ENCODE assay signal across 9 cellular contexts in the genomic region with DNA sequence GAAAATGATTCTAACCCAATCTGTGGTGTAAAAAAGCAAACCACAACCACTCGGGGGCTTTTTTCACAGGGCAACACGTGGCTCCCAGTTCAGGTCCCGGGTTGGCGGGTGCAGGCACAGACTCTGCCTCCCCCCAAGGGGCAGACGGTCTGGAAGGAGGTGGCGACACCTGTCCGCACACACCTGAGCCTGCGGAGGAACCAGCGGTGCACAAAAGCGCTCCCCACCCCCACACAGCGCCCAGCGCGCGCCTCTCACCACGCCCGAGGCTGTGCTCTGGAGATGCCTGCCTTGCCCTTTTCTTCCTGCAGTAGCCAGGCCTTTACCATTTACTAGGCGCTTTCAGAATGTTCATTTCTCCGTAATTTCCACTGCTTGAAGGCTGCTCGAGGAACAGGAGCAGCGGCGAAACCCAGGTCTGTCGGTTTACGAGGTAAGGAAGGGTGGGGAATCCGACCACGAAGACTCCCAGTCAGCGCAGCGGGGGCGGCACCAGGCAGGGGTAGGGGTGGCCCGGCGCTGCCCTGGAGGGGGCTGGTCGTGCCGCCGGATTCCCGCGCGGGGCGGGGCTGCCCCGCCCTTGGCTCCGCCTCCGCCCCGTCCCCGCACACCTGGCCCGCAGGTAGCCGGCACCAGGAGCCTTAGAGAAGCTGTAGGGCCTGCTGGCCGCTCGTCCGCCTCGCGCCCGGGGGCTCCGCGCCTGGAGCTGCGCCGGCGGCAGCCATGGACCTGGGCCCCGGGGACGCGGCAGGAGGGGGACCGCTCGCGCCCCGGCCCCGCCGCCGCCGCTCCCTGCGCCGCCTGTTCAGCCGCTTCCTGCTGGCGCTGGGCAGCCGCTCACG. TPM values are rescaled to one million over a fixed set of nuclear protein-coding genes. Genes with fewer than 3 reads are reported as not detected.
DNase-seq lines count a peak whose midpoint lies in the region; ATAC-seq and TF ChIP-seq lines count a peak whose summit lies in the region.
"Had no signal": no experiment of that assay in that cellular context is flagged by ENCODE, and none has a peak within 500 bp of the region (broad histone marks: within the 10 kb centered on the region; RNA-seq: fewer than 3 reads in every experiment).

A gene with protein sequence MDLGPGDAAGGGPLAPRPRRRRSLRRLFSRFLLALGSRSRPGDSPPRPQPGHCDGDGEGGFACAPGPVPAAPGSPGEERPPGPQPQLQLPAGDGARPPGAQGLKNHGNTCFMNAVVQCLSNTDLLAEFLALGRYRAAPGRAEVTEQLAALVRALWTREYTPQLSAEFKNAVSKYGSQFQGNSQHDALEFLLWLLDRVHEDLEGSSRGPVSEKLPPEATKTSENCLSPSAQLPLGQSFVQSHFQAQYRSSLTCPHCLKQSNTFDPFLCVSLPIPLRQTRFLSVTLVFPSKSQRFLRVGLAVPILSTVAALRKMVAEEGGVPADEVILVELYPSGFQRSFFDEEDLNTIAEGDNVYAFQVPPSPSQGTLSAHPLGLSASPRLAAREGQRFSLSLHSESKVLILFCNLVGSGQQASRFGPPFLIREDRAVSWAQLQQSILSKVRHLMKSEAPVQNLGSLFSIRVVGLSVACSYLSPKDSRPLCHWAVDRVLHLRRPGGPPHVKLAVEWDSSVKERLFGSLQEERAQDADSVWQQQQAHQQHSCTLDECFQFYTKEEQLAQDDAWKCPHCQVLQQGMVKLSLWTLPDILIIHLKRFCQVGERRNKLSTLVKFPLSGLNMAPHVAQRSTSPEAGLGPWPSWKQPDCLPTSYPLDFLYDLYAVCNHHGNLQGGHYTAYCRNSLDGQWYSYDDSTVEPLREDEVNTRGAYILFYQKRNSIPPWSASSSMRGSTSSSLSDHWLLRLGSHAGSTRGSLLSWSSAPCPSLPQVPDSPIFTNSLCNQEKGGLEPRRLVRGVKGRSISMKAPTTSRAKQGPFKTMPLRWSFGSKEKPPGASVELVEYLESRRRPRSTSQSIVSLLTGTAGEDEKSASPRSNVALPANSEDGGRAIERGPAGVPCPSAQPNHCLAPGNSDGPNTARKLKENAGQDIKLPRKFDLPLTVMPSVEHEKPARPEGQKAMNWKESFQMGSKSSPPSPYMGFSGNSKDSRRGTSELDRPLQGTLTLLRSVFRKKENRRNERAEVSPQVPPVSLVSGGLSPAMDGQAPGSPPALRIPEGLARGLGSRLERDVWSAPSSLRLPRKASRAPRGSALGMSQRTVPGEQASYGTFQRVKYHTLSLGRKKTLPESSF (plus strand): TSS at position 608 of the 842 bp plus-strand sequence. CDS start 116 bp downstream, at position 724.

- H3K36me3 ChIP-seq in BLaER1, result no peaks in the 10 kb centered on the region
- no peaks in the 10 kb centered on the region for H3K36me3 ChIP-seq in OCI-LY7 (ENCODE audit: insufficient read depth, low read length)

- H3K4me1 ChIP-seq in BLaER1 (peaks cover 51% of the 10 kb centered on the region), OCI-LY7 (ENCODE audit: insufficient read depth, low read length, poor library complexity, severe bottlenecking) (peaks cover 11% of the 10 kb centered on the region)

- peak; percentile 79 for ATAC-seq in left colon
- peak; percentile 76 for ATAC-seq in stimulated activated effector memory CD8-positive, alpha-beta T cell treated with anti-CD3 and anti-CD28 coated beads, Interleukin-12 subunit alpha, Interleukin-12 subunit beta, amount 100 ng/mL, for 72 hours
- ATAC-seq in GM21360 (IDR thresholded peaks at IDR 0.05; ENCODE audit: unreplicated experiment), result no peak

- CTCF ChIA-PET in OCI-LY7 (lab: Charles Lee; ENCODE audit: unreplicated experiment) (no interaction called here), MCF 10A (lab: Yijun Ruan, JAX) (interaction anchor here (0.5 to 2.1 kb wide), 7 partner anchors 8 to 123 kb away, joined by 3 to 13 read pairs (median 4); a partner anchor contains a TSS)

- BruUV-seq in OCI-LY7 (replicated peaks; lab: Mats Ljungman, UMichigan) (no TSS peak), MCF 10A (replicated peaks; lab: Mats Ljungman, UMichigan) (TSS peak; percentile 61)

- H3K4me2 ChIP-seq in BLaER1 (peak within 1 kb of the TSS; percentile 92), OCI-LY7 (ENCODE audit: low read length) (peak within 1 kb of the TSS; percentile 87)

- no peaks in the 10 kb centered on the region for H3K79me2 ChIP-seq in OCI-LY7 (ENCODE audit: insufficient read depth, low read depth, low read length)

- intact Hi-C loops in OCI-LY7 (cut with micrococcal nuclease; ENCODE audit: unreplicated experiment) (no loop called here), MCF 10A (cut with micrococcal nuclease) (no loop called here), left colon (cut with DNase I, micrococcal nuclease) (no loop called here)

- H3K27ac ChIP-seq in BLaER1 (peak within 1 kb of the TSS; percentile 84), OCI-LY7 (ENCODE audit: low read depth, low read length, poor library complexity, severe bottlenecking) (no peak within 1 kb of the TSS)

- H2AFZ ChIP-seq in OCI-LY7 (ENCODE audit: low read length), result peak within 1 kb of the TSS; percentile 96

- H3K9me3 ChIP-seq in BLaER1, result no peaks in the 10 kb centered on the region
- no peaks in the 10 kb centered on the region for H3K9me3 ChIP-seq in OCI-LY7 (ENCODE audit: low read length)

- peak within 1 kb of the TSS; percentile 75 for H3K4me3 Mint-ChIP-seq in MCF 10A (ENCODE audit: unreplicated experiment)
- H3K4me3 Mint-ChIP-seq in stimulated activated effector memory CD8-positive, alpha-beta T cell treated with anti-CD3 and anti-CD28 coated beads, Interleukin-12 subunit alpha, Interleukin-12 subunit beta, amount 100 ng/mL, for 72 hours, result peak within 1 kb of the TSS; percentile 73

- H3K27me3 ChIP-seq in BLaER1, result no peaks in the 10 kb centered on the region

- H3K9me2 ChIP-seq in OCI-LY7 (ENCODE audit: insufficient read depth, low read length), result no peaks in the 10 kb centered on the region

- DNase-seq in GM19238 (ENCODE audit: insufficient read length, low spot score) (peak; percentile 22), OCI-LY7 (ENCODE audit: low spot score) (peak; percentile 26), MCF 10A (ENCODE audit: unreplicated experiment) (peak; percentile 72), left colon (peak; percentile 78 to 83), occipital lobe (lab: John Stamatoyannopoulos, UW) (no peak)
- DNase-seq in stimulated activated effector memory CD8-positive, alpha-beta T cell treated with anti-CD3 and anti-CD28 coated beads, Interleukin-12 subunit alpha, Interleukin-12 subunit beta, amount 100 ng/mL, for 72 hours (ENCODE audit: low spot score in 2 of 2), result peak; percentile 8 to 61

- no peaks in the 10 kb centered on the region for H3K36me3 Mint-ChIP-seq in MCF 10A (ENCODE audit: insufficient read depth, unreplicated experiment)
- no peaks in the 10 kb centered on the region for H3K36me3 Mint-ChIP-seq in stimulated activated effector memory CD8-positive, alpha-beta T cell treated with anti-CD3 and anti-CD28 coated beads, Interleukin-12 subunit alpha, Interleukin-12 subunit beta, amount 100 ng/mL, for 72 hours

- POLR2A ChIA-PET in OCI-LY7 (lab: Charles Lee), result no interaction called here
- POLR2A ChIA-PET in MCF 10A (lab: Yijun Ruan, JAX), result interaction anchor here (0.5 to 2.2 kb wide), 10 partner anchors 15 to 238 kb away, joined by 3 to 27 read pairs (median 4); a partner anchor contains a TSS

- H4K20me1 ChIP-seq in BLaER1, result no peaks in the 10 kb centered on the region
- no peaks in the 10 kb centered on the region for H4K20me1 ChIP-seq in OCI-LY7 (ENCODE audit: insufficient read depth, low read length)

- peaks cover 20% of the 10 kb centered on the region for H3K4me1 Mint-ChIP-seq in MCF 10A (ENCODE audit: insufficient read depth, unreplicated experiment)
- H3K4me1 Mint-ChIP-seq in stimulated activated effector memory CD8-positive, alpha-beta T cell treated with anti-CD3 and anti-CD28 coated beads, Interleukin-12 subunit alpha, Interleukin-12 subunit beta, amount 100 ng/mL, for 72 hours, result peaks cover 7% of the 10 kb centered on the region

- TF ChIP-seq CTCF in OCI-LY7 (conservative IDR thresholded peaks at IDR 0.05; ENCODE audit: low read length) (peak; percentile 34; the same call in 1 of the 2 replicates), MCF 10A (IDR thresholded peaks at IDR 0.05; ENCODE audit: unreplicated experiment) (no peak)

- H3K27me3 Mint-ChIP-seq in MCF 10A (ENCODE audit: insufficient read depth, unreplicated experiment), result no peaks in the 10 kb centered on the region

- H3K9me3 Mint-ChIP-seq in MCF 10A (ENCODE audit: unreplicated experiment), result no peaks in the 10 kb centered on the region
- H3K9me3 Mint-ChIP-seq in stimulated activated effector memory CD8-positive, alpha-beta T cell treated with anti-CD3 and anti-CD28 coated beads, Interleukin-12 subunit alpha, Interleukin-12 subunit beta, amount 100 ng/mL, for 72 hours, result no peaks in the 10 kb centered on the region

- peak within 1 kb of the TSS; percentile 98 for H3K4me3 ChIP-seq in BLaER1
- peak within 1 kb of the TSS; percentile 79 for H3K4me3 ChIP-seq in OCI-LY7 (ENCODE audit: low read depth, low read length, poor library complexity, severe bottlenecking)

- H3K27ac Mint-ChIP-seq in MCF 10A (ENCODE audit: low read depth, unreplicated experiment), result peak within 1 kb of the TSS; percentile 83
- H3K27ac Mint-ChIP-seq in stimulated activated effector memory CD8-positive, alpha-beta T cell treated with anti-CD3 and anti-CD28 coated beads, Interleukin-12 subunit alpha, Interleukin-12 subunit beta, amount 100 ng/mL, for 72 hours, result no peak within 1 kb of the TSS

- peak within 1 kb of the TSS; percentile 86 for H3K9ac ChIP-seq in BLaER1

RNA-seq across cellular contexts. Expression of the gene that starts here (rescaled TPM):
- 2.7 and 2.9 TPM in 2 replicates for total RNA-seq in OCI-LY7 (2014; rRNA removed; shearing (Covaris generic))
- total RNA-seq in OCI-LY7 (2022) (1.2 and 1.3 TPM in 2 replicates), MCF 10A (2022) (1.9 and 3.2 TPM in 2 replicates), left colon (10 to 100 TPM; 14.4 to 17.9 TPM), occipital lobe (3.6 TPM)
- total RNA-seq: LHCN-M2 had no signal
